In genomic region chr5:157520911-157521703, GRCh38 we compare ENCODE assay signal across 10 cellular contexts.
DNase-seq lines count a peak whose midpoint lies in the region; ATAC-seq and TF ChIP-seq lines count a peak whose summit lies in the region.
"Had no signal": no experiment of that assay in that cellular context is flagged by ENCODE, and none has a peak within 500 bp of the region (broad histone marks: within the 10 kb centered on the region; RNA-seq: fewer than 3 reads in every experiment).

No MANE protein-coding gene starts in this region.

- no peaks in the 10 kb centered on the region for H3K36me3 Mint-ChIP-seq in nephron progenitor cell (ENCODE audit: low read depth)

- no peak for ATAC-seq in GM21825 (IDR thresholded peaks at IDR 0.05; ENCODE audit: unreplicated experiment)

- peak overlapping the region; percentile 31 for H3K27ac Mint-ChIP-seq in nephron progenitor cell

- H3K4me1 Mint-ChIP-seq in nephron progenitor cell = peaks cover 27% of the 10 kb centered on the region

- no peak overlapping the region for H3K4me3 Mint-ChIP-seq in nephron progenitor cell

- no peaks in the 10 kb centered on the region for H3K9me3 Mint-ChIP-seq in nephron progenitor cell

- no peak overlapping the region for H3K4me3 ChIP-seq in fibroblast of pulmonary artery (replicated peaks; ENCODE audit: low read depth, low read length)

- DNase-seq in EH (ENCODE audit: low read depth) = peak; percentile 49
- DNase-seq in SW480 (ENCODE audit: low spot score) = peak; percentile 40
- DNase-seq in fibroblast of pulmonary artery (ENCODE audit: low read depth) = peak; percentile 89
- no peak for DNase-seq in nephron progenitor cell
- no peak for DNase-seq in stimulated activated CD8-positive, alpha-beta memory T cell treated with anti-CD3 and anti-CD28 coated beads, Interleukin-4, amount 100 ng/mL, for 48 hours
- no peak for DNase-seq in NCI-H1092 (lab: John Stamatoyannopoulos, UW)
- no peak for DNase-seq in NCI-H2227 treated with DMSO at 0.1 percent for 48 hours (lab: John Stamatoyannopoulos, UW)
- DNase-seq: activated naive CD4-positive, alpha-beta T cell; NCI-H446 treated with DMSO at 0.1 percent for 48 hours had no signal

- TF ChIP-seq CTCF in fibroblast of pulmonary artery (IDR thresholded peaks at IDR 0.05; ENCODE audit: low read length, missing control alignments) (peak; percentile 45), nephron progenitor cell (IDR thresholded peaks at IDR 0.05) (no peak)

- H3K27me3 Mint-ChIP-seq in nephron progenitor cell (ENCODE audit: low read depth, poor library complexity) = no peaks in the 10 kb centered on the region

Comparison
In these comparisons a context has a peak if more than half of its experiments do, and no peak if none do; other contexts are left out.
1. DNase-seq: peak in EH (single experiment), SW480 (single experiment) and fibroblast of pulmonary artery (single experiment); none in nephron progenitor cell (single experiment), stimulated activated CD8-positive, alpha-beta memory T cell treated with anti-CD3 and anti-CD28 coated beads, Interleukin-4, amount 100 ng/mL, for 48 hours (single experiment), NCI-H1092 (single experiment) and NCI-H2227 treated with DMSO at 0.1 percent for 48 hours (single experiment).